ENCODE assay signal across 9 cellular contexts in the genomic region with DNA sequence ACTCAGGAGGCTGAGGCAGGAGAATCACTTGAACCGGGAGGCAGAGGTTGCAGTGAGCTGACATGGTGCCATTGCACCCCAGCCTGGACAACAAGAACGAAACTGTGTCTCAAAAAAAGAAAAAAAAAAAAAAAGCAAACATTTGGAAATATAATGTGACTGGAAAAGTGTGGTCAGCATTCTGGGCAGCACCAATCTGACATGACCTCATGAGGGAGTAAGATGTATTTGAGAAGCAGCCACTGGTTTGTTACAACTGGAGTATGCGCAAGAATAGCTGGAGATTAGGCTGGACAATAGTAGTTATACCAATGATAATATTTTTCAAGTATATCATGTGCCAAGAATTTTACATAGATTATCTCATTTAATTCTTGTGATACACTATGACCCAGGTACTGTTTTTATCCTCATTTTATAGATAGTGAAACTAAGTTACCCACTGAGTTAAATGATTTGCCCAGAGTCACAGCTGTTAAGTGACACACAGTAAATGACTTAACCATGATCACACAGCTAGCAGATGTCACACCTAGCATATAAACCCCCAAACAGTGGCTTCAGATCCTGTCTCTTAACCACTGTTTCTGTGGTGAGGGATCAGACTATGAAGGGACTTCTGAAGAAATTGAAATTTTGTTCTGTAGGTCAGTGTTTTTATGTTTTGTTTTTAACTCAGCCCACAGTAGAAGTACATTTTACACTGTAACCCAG. TPM values are rescaled to one million over a fixed set of nuclear protein-coding genes. Genes with fewer than 3 reads are reported as not detected.
DNase-seq lines count a peak whose midpoint lies in the region; ATAC-seq lines count a peak whose summit lies in the region.
"Had no signal": no experiment of that assay in that cellular context is flagged by ENCODE, and none has a peak within 500 bp of the region (broad histone marks: within the 10 kb centered on the region; RNA-seq: fewer than 3 reads in every experiment).

No MANE protein-coding gene starts in this region.

- H3K4me3 Mint-ChIP-seq in effector memory CD8-positive, alpha-beta T cell: no peak overlapping the region

- H3K4me1 Mint-ChIP-seq in effector memory CD8-positive, alpha-beta T cell (ENCODE audit: low read depth in 2 of 2): peaks cover 6 to 25% of the 10 kb centered on the region in 2 donors

- ATAC-seq in activated naive CD4-positive, alpha-beta T cell treated with anti-CD3 and anti-CD28 coated beads, Interleukin-2, amount 50 U/mL, for 72 hours: peak; percentile 96 to 98
- ATAC-seq in HG03342 (IDR thresholded peaks at IDR 0.05; ENCODE audit: unreplicated experiment) (peak; percentile 75), GM19035 (IDR thresholded peaks at IDR 0.05; ENCODE audit: unreplicated experiment) (no peak), GM21526 (IDR thresholded peaks at IDR 0.05; ENCODE audit: low FRiP score, unreplicated experiment) (no peak)
- ATAC-seq in effector memory CD8-positive, alpha-beta T cell (replicated peaks): peak; percentile 66

- H3K9me3 Mint-ChIP-seq in activated naive CD4-positive, alpha-beta T cell treated with anti-CD3 and anti-CD28 coated beads, Interleukin-2, amount 50 U/mL, for 72 hours: no peaks in the 10 kb centered on the region
- H3K9me3 Mint-ChIP-seq in effector memory CD8-positive, alpha-beta T cell: no peaks in the 10 kb centered on the region

- DNase-seq in activated naive CD4-positive, alpha-beta T cell treated with anti-CD3 and anti-CD28 coated beads, Interleukin-2, amount 50 U/mL, for 72 hours (ENCODE audit: low spot score in 2 of 2): no peak
- DNase-seq in activated naive CD4-positive, alpha-beta T cell treated with anti-CD3 and anti-CD28 coated beads, Interleukin-2, amount 50 U/mL, for 16 hours: no peak
- no peak for DNase-seq in effector memory CD8-positive, alpha-beta T cell
- peak; percentile 3 for DNase-seq in superior temporal gyrus (ENCODE audit: extremely low spot score)
- DNase-seq in SHP77 (lab: John Stamatoyannopoulos, UW): no peak
- DNase-seq: WERI-Rb-1 had no signal

- H3K27ac Mint-ChIP-seq in activated naive CD4-positive, alpha-beta T cell treated with anti-CD3 and anti-CD28 coated beads, Interleukin-2, amount 50 U/mL, for 72 hours: peak overlapping the region; percentile 7 to 44
- no peak overlapping the region for H3K27ac Mint-ChIP-seq in effector memory CD8-positive, alpha-beta T cell

- H3K27me3 Mint-ChIP-seq in effector memory CD8-positive, alpha-beta T cell: no peaks in the 10 kb centered on the region

- H3K36me3 Mint-ChIP-seq in activated naive CD4-positive, alpha-beta T cell treated with anti-CD3 and anti-CD28 coated beads, Interleukin-2, amount 50 U/mL, for 72 hours: no peaks in the 10 kb centered on the region
- H3K36me3 Mint-ChIP-seq in effector memory CD8-positive, alpha-beta T cell (ENCODE audit: insufficient read depth): no peaks in the 10 kb centered on the region

RNA-seq across cellular contexts. Expression of gene MCU, which starts 11.1 kb away (rescaled TPM):
- 10 to 100 TPM; 22.5 to 35.2 TPM for total RNA-seq in activated naive CD4-positive, alpha-beta T cell treated with anti-CD3 and anti-CD28 coated beads, Interleukin-2, amount 50 U/mL, for 72 hours

Comparison
In these comparisons a context has a peak if more than half of its experiments do, and no peak if none do; other contexts are left out.
1. ATAC-seq: peak in activated naive CD4-positive, alpha-beta T cell treated with anti-CD3 and anti-CD28 coated beads, Interleukin-2, amount 50 U/mL, for 72 hours (2 of 2), HG03342 (single experiment) and effector memory CD8-positive, alpha-beta T cell (single experiment); none in GM19035 (single experiment) and GM21526 (single experiment).
2. H3K27ac Mint-ChIP-seq: peak in activated naive CD4-positive, alpha-beta T cell treated with anti-CD3 and anti-CD28 coated beads, Interleukin-2, amount 50 U/mL, for 72 hours (2 of 2); none in effector memory CD8-positive, alpha-beta T cell (0 of 2).